In the genomic region with DNA sequence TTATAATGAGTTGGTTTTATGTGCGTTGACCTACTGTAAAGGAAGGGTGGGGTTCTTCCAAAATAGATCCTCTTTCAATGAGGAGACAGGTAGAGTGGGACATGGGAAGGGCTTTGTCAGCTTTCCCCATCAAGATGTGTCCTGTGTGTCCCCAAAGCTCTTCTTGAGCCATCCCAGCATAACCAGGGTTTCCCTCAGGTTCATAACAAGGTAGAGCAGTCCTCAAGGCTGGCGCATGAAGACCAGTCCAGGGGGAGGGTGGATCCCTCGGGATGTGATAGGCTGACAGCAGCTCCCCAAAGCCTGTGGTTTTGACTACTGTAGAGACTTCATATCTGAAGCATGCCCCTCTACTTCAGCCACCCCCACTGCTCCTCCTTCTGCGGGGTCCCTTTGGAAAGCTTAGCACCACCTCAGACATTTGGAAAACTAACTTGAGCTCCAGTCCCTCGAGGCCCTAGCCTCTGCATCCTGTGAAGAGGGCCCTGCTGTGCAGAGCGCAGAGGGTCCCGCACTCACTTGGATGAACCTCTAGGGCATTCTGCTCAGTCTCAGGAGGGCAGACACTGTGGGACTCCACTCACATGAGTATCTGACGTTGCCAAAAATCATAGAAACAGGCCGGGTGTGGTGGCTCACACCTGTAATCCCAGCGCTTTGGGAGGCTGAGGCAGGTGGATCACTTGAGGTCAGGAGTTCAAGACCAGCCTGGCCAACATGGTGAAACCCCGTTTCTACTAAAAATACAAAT, we compare ENCODE assay signal across 1 cellular context.
TF ChIP-seq lines count a peak whose summit lies in the region.

No MANE protein-coding gene starts in this region.

TF ChIP-seq in GM12878, 131 proteins besides CTCF, POLR2A, EP300 and RAD21 (continued from another document):
- TF ChIP-seq, protein P1, sequence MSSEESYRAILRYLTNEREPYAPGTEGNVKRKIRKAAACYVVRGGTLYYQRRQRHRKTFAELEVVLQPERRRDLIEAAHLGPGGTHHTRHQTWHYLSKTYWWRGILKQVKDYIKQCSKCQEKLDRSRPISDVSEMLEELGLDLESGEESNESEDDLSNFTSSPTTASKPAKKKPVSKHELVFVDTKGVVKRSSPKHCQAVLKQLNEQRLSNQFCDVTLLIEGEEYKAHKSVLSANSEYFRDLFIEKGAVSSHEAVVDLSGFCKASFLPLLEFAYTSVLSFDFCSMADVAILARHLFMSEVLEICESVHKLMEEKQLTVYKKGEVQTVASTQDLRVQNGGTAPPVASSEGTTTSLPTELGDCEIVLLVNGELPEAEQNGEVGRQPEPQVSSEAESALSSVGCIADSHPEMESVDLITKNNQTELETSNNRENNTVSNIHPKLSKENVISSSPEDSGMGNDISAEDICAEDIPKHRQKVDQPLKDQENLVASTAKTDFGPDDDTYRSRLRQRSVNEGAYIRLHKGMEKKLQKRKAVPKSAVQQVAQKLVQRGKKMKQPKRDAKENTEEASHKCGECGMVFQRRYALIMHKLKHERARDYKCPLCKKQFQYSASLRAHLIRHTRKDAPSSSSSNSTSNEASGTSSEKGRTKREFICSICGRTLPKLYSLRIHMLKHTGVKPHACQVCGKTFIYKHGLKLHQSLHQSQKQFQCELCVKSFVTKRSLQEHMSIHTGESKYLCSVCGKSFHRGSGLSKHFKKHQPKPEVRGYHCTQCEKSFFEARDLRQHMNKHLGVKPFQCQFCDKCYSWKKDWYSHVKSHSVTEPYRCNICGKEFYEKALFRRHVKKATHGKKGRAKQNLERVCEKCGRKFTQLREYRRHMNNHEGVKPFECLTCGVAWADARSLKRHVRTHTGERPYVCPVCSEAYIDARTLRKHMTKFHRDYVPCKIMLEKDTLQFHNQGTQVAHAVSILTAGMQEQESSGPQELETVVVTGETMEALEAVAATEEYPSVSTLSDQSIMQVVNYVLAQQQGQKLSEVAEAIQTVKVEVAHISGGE (CRISPR knock-in tag; IDR thresholded peaks at IDR 0.05), result no peak
- TF ChIP-seq, protein P2, sequence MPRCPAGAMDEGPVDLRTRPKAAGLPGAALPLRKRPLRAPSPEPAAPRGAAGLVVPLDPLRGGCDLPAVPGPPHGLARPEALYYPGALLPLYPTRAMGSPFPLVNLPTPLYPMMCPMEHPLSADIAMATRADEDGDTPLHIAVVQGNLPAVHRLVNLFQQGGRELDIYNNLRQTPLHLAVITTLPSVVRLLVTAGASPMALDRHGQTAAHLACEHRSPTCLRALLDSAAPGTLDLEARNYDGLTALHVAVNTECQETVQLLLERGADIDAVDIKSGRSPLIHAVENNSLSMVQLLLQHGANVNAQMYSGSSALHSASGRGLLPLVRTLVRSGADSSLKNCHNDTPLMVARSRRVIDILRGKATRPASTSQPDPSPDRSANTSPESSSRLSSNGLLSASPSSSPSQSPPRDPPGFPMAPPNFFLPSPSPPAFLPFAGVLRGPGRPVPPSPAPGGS (IDR thresholded peaks at IDR 0.05; ENCODE audit: borderline replicate concordance, insufficient read depth, low read depth, low read length, poor library complexity, severe bottlenecking), result no peak
- TF ChIP-seq NFYA (IDR thresholded peaks at IDR 0.05; ENCODE audit: borderline replicate concordance, low read depth, low read length) (no peak), RAD51 (IDR thresholded peaks at IDR 0.05) (no peak), EGR1 (IDR thresholded peaks at IDR 0.05; ENCODE audit: borderline replicate concordance in 1 of 2, low read depth in 2 of 2, low read length in 2 of 2) (no peak), SP1 (IDR thresholded peaks at IDR 0.05; ENCODE audit: low read depth, low read length) (no peak)
- TF ChIP-seq, protein P3, sequence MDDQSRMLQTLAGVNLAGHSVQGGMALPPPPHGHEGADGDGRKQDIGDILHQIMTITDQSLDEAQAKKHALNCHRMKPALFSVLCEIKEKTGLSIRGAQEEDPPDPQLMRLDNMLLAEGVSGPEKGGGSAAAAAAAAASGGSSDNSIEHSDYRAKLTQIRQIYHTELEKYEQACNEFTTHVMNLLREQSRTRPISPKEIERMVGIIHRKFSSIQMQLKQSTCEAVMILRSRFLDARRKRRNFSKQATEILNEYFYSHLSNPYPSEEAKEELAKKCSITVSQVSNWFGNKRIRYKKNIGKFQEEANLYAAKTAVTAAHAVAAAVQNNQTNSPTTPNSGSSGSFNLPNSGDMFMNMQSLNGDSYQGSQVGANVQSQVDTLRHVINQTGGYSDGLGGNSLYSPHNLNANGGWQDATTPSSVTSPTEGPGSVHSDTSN (IDR thresholded peaks at IDR 0.05; ENCODE audit: insufficient replicate concordance, low read depth, low read length), result no peak
TF ChIP-seq in GM12878: peak in this region for 0.
